ENCODE assay signal across 25 cellular contexts in the genomic region with DNA sequence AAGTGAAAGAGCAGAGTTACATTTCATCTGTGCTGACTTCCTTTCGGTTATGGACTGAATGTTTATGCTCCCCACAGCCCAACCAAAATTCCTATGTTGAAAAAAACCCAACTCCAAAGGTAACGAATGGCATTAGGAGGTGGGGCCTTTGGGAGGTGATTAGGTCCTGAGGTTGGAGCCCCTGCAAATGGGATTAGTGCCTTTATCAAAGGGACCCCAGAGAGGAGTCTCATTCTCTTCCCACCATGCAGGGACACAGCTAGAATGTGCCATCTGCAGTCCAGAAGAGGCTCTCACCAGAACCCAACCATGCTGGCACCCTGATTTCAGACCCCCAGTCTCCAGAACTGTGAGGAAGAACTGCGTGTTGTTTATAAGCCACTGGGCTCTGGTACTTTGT.
DNase-seq lines count a peak whose midpoint lies in the region; ATAC-seq and TF ChIP-seq lines count a peak whose summit lies in the region.
"Had no signal": no experiment of that assay in that cellular context is flagged by ENCODE, and none has a peak within 500 bp of the region (broad histone marks: within the 10 kb centered on the region; RNA-seq: fewer than 3 reads in every experiment).

No MANE protein-coding gene starts in this region.

- intact Hi-C loops in spleen (cut with DNase I; ENCODE audit: low total_unique reads), result no loop called here

- DNase-seq in activated T-cell treated with anti-CD3 and anti-CD28 coated beads, Interleukin-2, amount 50 U/mL, for 24 hours, result peak; percentile 29
- no peak for DNase-seq in activated T-cell treated with anti-CD3 and anti-CD28 coated beads, Interleukin-2, amount 50 U/mL, for 1 hour
- DNase-seq in activated CD8-positive, alpha-beta memory T cell treated with anti-CD3 and anti-CD28 coated beads, Interleukin-2, amount 50 U/mL, for 48 hours, result peak; percentile 43
- DNase-seq in left lobe of liver (ENCODE audit: low spot score) (peak; percentile 10), GDM1 (lab: John Stamatoyannopoulos, UW) (no peak), spleen (no peak), DMS53 treated with DMSO at 0.1 percent for 48 hours (lab: John Stamatoyannopoulos, UW; ENCODE audit: unreplicated experiment) (no peak)
- DNase-seq: activated B cell treated with CpG ODN at 0.5 μM for 24 hours; activated effector memory CD4-positive, alpha-beta T cell treated with Interleukin-2 at 50 U/mL for 16 hours; Calu3; cerebellar nuclear complex; left ventricle myocardium inferior; NCI-H1092 treated with DMSO at 0.1 percent for 48 hours; NCI-H187 treated with DMSO at 0.1 percent for 48 hours; NCI-H526 treated with DMSO at 0.1 percent for 48 hours; ovary; SIG-M5; small intestine; stimulated activated CD4-positive, alpha-beta T cell treated with anti-CD3 and anti-CD28 coated beads, Interleukin-2, amount 100 ng/mL, for 24 hours; SW 1271 had no signal

- TF ChIP-seq POLR2A in spleen (IDR thresholded peaks at IDR 0.05), result no peak

- no peaks in the 10 kb centered on the region for H3K36me3 ChIP-seq in spleen
- H3K36me3 ChIP-seq: left ventricle myocardium inferior, ovary, suprapubic skin had no signal

- peaks cover 72% of the 10 kb centered on the region for H3K4me1 Mint-ChIP-seq in activated T-cell treated with anti-CD3 and anti-CD28 coated beads, Interleukin-2, amount 50 U/mL, for 24 hours (ENCODE audit: low read depth)
- H3K4me1 Mint-ChIP-seq in stimulated activated naive CD8-positive, alpha-beta T cell treated with anti-CD3 and anti-CD28 coated beads, Interleukin-15, Interleukin-2, amounts not matched to agents 100 ng/mL and 50 ng/mL, for 24 hours (ENCODE audit: low read depth), result peaks cover 68% of the 10 kb centered on the region

- H3K9me3 Mint-ChIP-seq in activated T-cell treated with anti-CD3 and anti-CD28 coated beads, Interleukin-2, amount 50 U/mL, for 24 hours, result no peaks in the 10 kb centered on the region
- no peaks in the 10 kb centered on the region for H3K9me3 Mint-ChIP-seq in stimulated activated naive CD8-positive, alpha-beta T cell treated with anti-CD3 and anti-CD28 coated beads, Interleukin-15, Interleukin-2, amounts not matched to agents 100 ng/mL and 50 ng/mL, for 24 hours
- H3K9me3 Mint-ChIP-seq: activated B cell treated with CpG ODN at 0.5 μM for 24 hours; natural killer cell treated with Interleukin-12 subunit alpha and Interleukin-12 subunit beta and Interleukin-15 and Interleukin-18, amount 100 ng/mL, for 72 hours had no signal

- TF ChIP-seq CTCF in spleen (IDR thresholded peaks at IDR 0.05 in 8 of 11, conservative IDR thresholded peaks at IDR 0.05 in 3 of 11), result no peak

- H3K4me3 Mint-ChIP-seq in activated T-cell treated with anti-CD3 and anti-CD28 coated beads, Interleukin-2, amount 50 U/mL, for 24 hours, result no peak overlapping the region
- H3K4me3 Mint-ChIP-seq in stimulated activated naive CD8-positive, alpha-beta T cell treated with anti-CD3 and anti-CD28 coated beads, Interleukin-15, Interleukin-2, amounts not matched to agents 100 ng/mL and 50 ng/mL, for 24 hours, result no peak overlapping the region
- H3K4me3 Mint-ChIP-seq: activated B cell treated with CpG ODN at 0.5 μM for 24 hours; natural killer cell treated with Interleukin-12 subunit alpha and Interleukin-12 subunit beta and Interleukin-15 and Interleukin-18, amount 100 ng/mL, for 72 hours had no signal

- peaks cover 17 to 64% (median 49%) of the 10 kb centered on the region in 6 donors for H3K4me1 ChIP-seq in spleen

- no peaks in the 10 kb centered on the region for H3K9me3 ChIP-seq in spleen
- H3K9me3 ChIP-seq: left ventricle myocardium inferior, ovary, suprapubic skin had no signal

- no peak overlapping the region for H3K27ac Mint-ChIP-seq in activated T-cell treated with anti-CD3 and anti-CD28 coated beads, Interleukin-2, amount 50 U/mL, for 24 hours
- peak overlapping the region; percentile 21 for H3K27ac Mint-ChIP-seq in stimulated activated naive CD8-positive, alpha-beta T cell treated with anti-CD3 and anti-CD28 coated beads, Interleukin-15, Interleukin-2, amounts not matched to agents 100 ng/mL and 50 ng/mL, for 24 hours
- H3K27ac Mint-ChIP-seq: activated B cell treated with CpG ODN at 0.5 μM for 24 hours had no signal

- H3K4me3 ChIP-seq in spleen, result no peak overlapping the region
- H3K4me3 ChIP-seq: left ventricle myocardium inferior, ovary, suprapubic skin had no signal

- ATAC-seq in left lobe of liver, result no peak
- ATAC-seq: HCT116; natural killer cell treated with Interleukin-12 subunit alpha and Interleukin-12 subunit beta and Interleukin-15 and Interleukin-18, amount 100 ng/mL, for 72 hours had no signal

- no peaks in the 10 kb centered on the region for H3K27me3 Mint-ChIP-seq in activated T-cell treated with anti-CD3 and anti-CD28 coated beads, Interleukin-2, amount 50 U/mL, for 24 hours
- H3K27me3 Mint-ChIP-seq in stimulated activated naive CD8-positive, alpha-beta T cell treated with anti-CD3 and anti-CD28 coated beads, Interleukin-15, Interleukin-2, amounts not matched to agents 100 ng/mL and 50 ng/mL, for 24 hours, result no peaks in the 10 kb centered on the region
- H3K27me3 Mint-ChIP-seq: activated B cell treated with CpG ODN at 0.5 μM for 24 hours; natural killer cell treated with Interleukin-12 subunit alpha and Interleukin-12 subunit beta and Interleukin-15 and Interleukin-18, amount 100 ng/mL, for 72 hours had no signal

- no peaks in the 10 kb centered on the region for H3K27me3 ChIP-seq in spleen (replicated peaks in 1 of 7)
- H3K27me3 ChIP-seq: ovary, suprapubic skin had no signal

- H3K36me3 Mint-ChIP-seq in activated T-cell treated with anti-CD3 and anti-CD28 coated beads, Interleukin-2, amount 50 U/mL, for 24 hours (ENCODE audit: low read depth), result no peaks in the 10 kb centered on the region
- H3K36me3 Mint-ChIP-seq in stimulated activated naive CD8-positive, alpha-beta T cell treated with anti-CD3 and anti-CD28 coated beads, Interleukin-15, Interleukin-2, amounts not matched to agents 100 ng/mL and 50 ng/mL, for 24 hours (ENCODE audit: low read depth), result no peaks in the 10 kb centered on the region
- H3K36me3 Mint-ChIP-seq: natural killer cell treated with Interleukin-12 subunit alpha and Interleukin-12 subunit beta and Interleukin-15 and Interleukin-18, amount 100 ng/mL, for 72 hours had no signal

- WGBS in spleen, 5 donors, result 60 to 84% (median 76%) methylated on average over 3 of the region's 3 CpGs

- H3K27ac ChIP-seq in spleen, result no peak overlapping the region
- H3K27ac ChIP-seq: C4-2B, left ventricle myocardium inferior, ovary, suprapubic skin had no signal

Comparison
In these comparisons a context has a peak if more than half of its experiments do, and no peak if none do; other contexts are left out.
1. DNase-seq: peak in activated T-cell treated with anti-CD3 and anti-CD28 coated beads, Interleukin-2, amount 50 U/mL, for 24 hours (single experiment), activated CD8-positive, alpha-beta memory T cell treated with anti-CD3 and anti-CD28 coated beads, Interleukin-2, amount 50 U/mL, for 48 hours (single experiment) and left lobe of liver (single experiment); none in activated T-cell treated with anti-CD3 and anti-CD28 coated beads, Interleukin-2, amount 50 U/mL, for 1 hour (single experiment), GDM1 (single experiment), spleen (single experiment) and DMS53 treated with DMSO at 0.1 percent for 48 hours (single experiment).